Comparison of ENCODE assay signal across 8 cellular contexts in the genomic region with DNA sequence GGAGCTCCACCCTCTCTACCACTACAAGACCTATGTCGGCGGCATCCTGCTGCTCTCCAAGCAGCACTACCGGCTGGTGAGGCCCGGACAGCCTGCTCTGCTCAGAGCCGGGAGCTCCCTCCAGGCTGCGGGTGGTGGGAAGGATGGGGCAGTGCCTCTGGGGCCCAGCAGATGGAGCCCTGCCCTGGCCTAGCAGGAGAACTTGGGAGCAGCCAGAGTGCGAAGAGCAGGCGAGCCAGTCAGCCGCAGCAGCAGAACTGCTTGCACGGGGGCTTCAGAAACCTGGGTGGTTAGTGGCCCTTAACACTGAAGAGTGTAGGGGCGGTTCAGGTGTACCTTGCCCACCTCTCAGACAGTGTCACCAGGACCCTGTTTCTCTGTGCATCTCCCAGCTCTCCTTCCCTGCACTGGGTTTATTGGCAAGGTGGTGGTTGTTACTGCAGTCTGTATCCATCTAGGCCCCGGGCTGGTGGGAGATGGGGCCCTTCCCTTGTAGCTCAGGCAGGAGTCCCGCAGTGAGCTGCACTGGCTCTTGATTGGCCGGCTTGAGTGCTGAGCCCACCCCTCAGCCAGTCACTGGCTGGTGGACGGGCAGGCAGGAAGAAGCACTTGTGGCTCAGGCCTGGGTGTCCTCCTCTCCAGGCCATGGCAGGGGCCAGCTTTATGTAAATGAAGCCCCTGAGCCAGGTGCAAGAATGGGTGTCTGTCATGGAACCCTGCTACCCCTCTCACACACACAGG. TPM values are rescaled to one million over a fixed set of nuclear protein-coding genes. Genes with fewer than 3 reads are reported as not detected.
DNase-seq lines count a peak whose midpoint lies in the region; ATAC-seq and TF ChIP-seq lines count a peak whose summit lies in the region.

No MANE protein-coding gene starts in this region.

- 4% methylated on average over 4 of the region's 15 CpGs; no CpG with 5 or more reads in 1 of the 2 donors for WGBS in gastroesophageal sphincter (ENCODE audit: low coverage in 1 of 2), 2 donors
- WGBS in ovary, 3 donors, result 11 to 20% (median 16%) methylated on average over 15 of the region's 15 CpGs

- TF ChIP-seq EP300 in gastroesophageal sphincter (IDR thresholded peaks at IDR 0.05) (no peak), ovary (IDR thresholded peaks at IDR 0.05) (no peak)

- no peaks in the 10 kb centered on the region for H4K20me1 ChIP-seq in MM.1S (ENCODE audit: insufficient read depth, low read length)

- BruUV-seq in A673 (replicated peaks; lab: Mats Ljungman, UMichigan), result no TSS peak

- H3K4me2 ChIP-seq in MM.1S (ENCODE audit: low read depth, low read length), result no peak overlapping the region

- H3K4me3 ChIP-seq in A673 (ENCODE audit: low read depth, low read length, poor library complexity, severe bottlenecking) (no peak overlapping the region), MM.1S (ENCODE audit: low read length) (no peak overlapping the region), gastroesophageal sphincter (no peak overlapping the region), ovary (no peak overlapping the region), vagina (no peak overlapping the region)

- H3K4me1 ChIP-seq in A673 (ENCODE audit: insufficient read depth, low read length, poor library complexity, severe bottlenecking) (peaks cover 4% of the 10 kb centered on the region), MM.1S (ENCODE audit: low read length) (no peaks in the 10 kb centered on the region), gastroesophageal sphincter (peaks cover 0 to 27% (median 8%) of the 10 kb centered on the region in 3 donors), ovary (ENCODE audit: insufficient read depth) (peaks cover 2% of the 10 kb centered on the region), vagina (peaks cover 22% of the 10 kb centered on the region)

- no peak overlapping the region for H3K9ac ChIP-seq in MM.1S (ENCODE audit: low read length)

- TF ChIP-seq CTCF in A673 (conservative IDR thresholded peaks at IDR 0.05; ENCODE audit: low read depth, low read length), result peak; percentile 76
- TF ChIP-seq CTCF in MM.1S (IDR thresholded peaks at IDR 0.05; ENCODE audit: low read length), result peak; percentile 79
- peak in 3 of 4 experiments; percentile 85 to 91 (median 90) for TF ChIP-seq CTCF in gastroesophageal sphincter (IDR thresholded peaks at IDR 0.05)
- peak; percentile 60 to 78 (median 73) for TF ChIP-seq CTCF in ovary (IDR thresholded peaks at IDR 0.05)
- peak; percentile 29 to 69 (median 66) for TF ChIP-seq CTCF in vagina (IDR thresholded peaks at IDR 0.05)

- POLR2A ChIA-PET in A673 (lab: Charles Lee; ENCODE audit: low non-redundant PET), result interaction anchor here (0.6 kb wide), 1 partner anchor 310 kb away, joined by 7 read pairs; no protein-coding TSS in a partner anchor

- H3K79me2 ChIP-seq in MM.1S (ENCODE audit: low read length), result no peaks in the 10 kb centered on the region

- H3K27ac ChIP-seq in A673 (ENCODE audit: low read depth, low read length, poor library complexity, severe bottlenecking) (no peak overlapping the region), MM.1S (ENCODE audit: low read length) (no peak overlapping the region), gastroesophageal sphincter (no peak overlapping the region), ovary (no peak overlapping the region), vagina (no peak overlapping the region)

- ATAC-seq in GM18907 (IDR thresholded peaks at IDR 0.05; ENCODE audit: unreplicated experiment) (peak; percentile 46), gastroesophageal sphincter (peak; percentile 81)

- no peak for TF ChIP-seq POLR2A in gastroesophageal sphincter (IDR thresholded peaks at IDR 0.05)
- TF ChIP-seq POLR2A in ovary (IDR thresholded peaks at IDR 0.05), result no peak
- TF ChIP-seq POLR2A in vagina (IDR thresholded peaks at IDR 0.05), result no peak

- H3K36me3 ChIP-seq in A673 (ENCODE audit: insufficient read depth, low read length, poor library complexity, severe bottlenecking) (no peaks in the 10 kb centered on the region), MM.1S (replicated peaks; ENCODE audit: insufficient read depth, low read length) (no peaks in the 10 kb centered on the region), gastroesophageal sphincter (peaks cover 0 to 26% of the 10 kb centered on the region in 2 donors), ovary (no peaks in the 10 kb centered on the region), vagina (no peaks in the 10 kb centered on the region)

- CTCF ChIA-PET in A673 (lab: Charles Lee), result interaction anchor here (0.5 to 0.6 kb wide), 3 partner anchors 9 to 347 kb away, joined by 3 to 5 read pairs (median 4); no protein-coding TSS in a partner anchor

- H3K9me3 ChIP-seq in A673 (ENCODE audit: low read depth, low read length, poor library complexity, severe bottlenecking) (no peaks in the 10 kb centered on the region), MM.1S (replicated peaks; ENCODE audit: insufficient read depth, low read length) (no peaks in the 10 kb centered on the region), gastroesophageal sphincter (no peaks in the 10 kb centered on the region), ovary (no peaks in the 10 kb centered on the region), vagina (no peaks in the 10 kb centered on the region)

- H3K9me2 ChIP-seq in MM.1S (replicated peaks; ENCODE audit: insufficient read depth, low read length), result no peaks in the 10 kb centered on the region

- intact Hi-C loops in A673 (cut with micrococcal nuclease; ENCODE audit: unreplicated experiment) (no loop called here), ovary (cut with DNase I) (loop anchor here in 1 of 4 donors (10.0 kb wide), 2 partner anchors 457 to 557 kb away; no protein-coding TSS in a partner anchor), vagina (cut with DNase I) (no loop called here)

- DNase-seq in A673 (ENCODE audit: low spot score) (peak; percentile 75), MM.1S (peak; percentile 69), SIG-M5 (lab: John Stamatoyannopoulos, UW) (peak; percentile 13), ovary (peak; percentile 69 to 89 (median 73)), vagina (ENCODE audit: extremely low spot score in 2 of 2) (no peak)
- DNase-seq in activated naive CD4-positive, alpha-beta T cell (lab: John Stamatoyannopoulos, UW), result peak; percentile 13 to 44 (median 29)

- H3K27me3 ChIP-seq in A673 (replicated peaks; ENCODE audit: insufficient read depth, low read depth, low read length, poor library complexity), result no peaks in the 10 kb centered on the region
- H3K27me3 ChIP-seq in MM.1S (replicated peaks; ENCODE audit: insufficient read depth, low read length), result no peaks in the 10 kb centered on the region
- H3K27me3 ChIP-seq in gastroesophageal sphincter, result no peaks in the 10 kb centered on the region
- H3K27me3 ChIP-seq in ovary, result no peaks in the 10 kb centered on the region
- H3K27me3 ChIP-seq in vagina, result no peaks in the 10 kb centered on the region

- H2AFZ ChIP-seq in MM.1S (ENCODE audit: low read length), result no peak overlapping the region

- H3F3A ChIP-seq in MM.1S (ENCODE audit: insufficient read depth, low read length), result no peaks in the 10 kb centered on the region

RNA-seq across cellular contexts. Expression of a gene that starts 7.7 kb away (rescaled TPM):
- total RNA-seq in A673 (2021) (15.0 and 17.3 TPM in 2 replicates), gastroesophageal sphincter (10 to 100 TPM; 10.2 to 19.5 (median 15.5) TPM), ovary (10 to 100 TPM; 18.0 to 40.0 (median 27.2) TPM), vagina (19.4 TPM)
- polyA plus RNA-seq in ovary, result 10 to 100 TPM in 1 of 2 donors, 1 to 10 TPM in 1; 8.5 to 28.7 TPM

RNA-seq across cellular contexts. Expression of a gene that starts 15.6 kb away (rescaled TPM):
- total RNA-seq in A673 (2021) (88.6 and 90.1 TPM in 2 replicates), gastroesophageal sphincter (10 to 100 TPM; 50.9 to 86.4 (median 72.9) TPM), ovary (100 to 1,000 TPM in 2 of 7 donors, 10 to 100 TPM in 5; 54.0 to 112 (median 80.7) TPM), vagina (83.7 TPM)
- polyA plus RNA-seq in ovary, result 10 to 100 TPM; 68.5 to 80.3 TPM

RNA-seq across cellular contexts. Expression of a gene that starts 53.3 kb away (rescaled TPM):
- total RNA-seq in A673 (2021), result 43.8 and 53.5 TPM in 2 replicates
- 10 to 100 TPM; 29.7 to 90.3 (median 44.5) TPM for total RNA-seq in gastroesophageal sphincter
- 10 to 100 TPM; 50.2 to 77.6 (median 64.3) TPM for total RNA-seq in ovary
- polyA plus RNA-seq in ovary, result 10 to 100 TPM; 14.8 to 77.3 TPM
- 72.4 TPM for total RNA-seq in vagina

Comparison
In these comparisons a context has a peak if more than half of its experiments do, and no peak if none do; other contexts are left out.
1. DNase-seq: peak in A673 (single experiment), MM.1S (single experiment), SIG-M5 (single experiment), activated naive CD4-positive, alpha-beta T cell (4 of 4) and ovary (5 of 5); none in vagina (0 of 2).
2. Peak in every context shown above with its lines, with median percentiles within 50 percentile points of each other: CTCF ChIP-seq.